ENCODE assay signal across 8 cellular contexts in genomic region chr7:43417455-43417854, GRCh38.
"Had no signal": no experiment of that assay in that cellular context is flagged by ENCODE, and none has a peak within 500 bp of the region (broad histone marks: within the 10 kb centered on the region; RNA-seq: fewer than 3 reads in every experiment).

No MANE protein-coding gene starts in this region.

- H3K4me1 Mint-ChIP-seq: IgD-negative memory B cell had no signal

- H3K36me3 Mint-ChIP-seq: IgD-negative memory B cell had no signal

- FAIRE-seq: HepG2, HTR-8/SVneo, K562 had no signal

- ATAC-seq: HepG2, K562 had no signal

- H3K4me3 ChIP-seq: K562 had no signal

- H3K4me3 Mint-ChIP-seq: IgD-negative memory B cell had no signal

- H3K27ac ChIP-seq: HL-60 had no signal

- DNase-seq: IMR-90, KBM-7, KG1 had no signal
